Comparison of ENCODE assay signal across 7 cellular contexts in genomic region chr14:59576332-59577294, GRCh38. TPM values are rescaled to one million over a fixed set of nuclear protein-coding genes. Genes with fewer than 3 reads are reported as not detected.
DNase-seq lines count a peak whose midpoint lies in the region; ATAC-seq, FAIRE-seq and TF ChIP-seq lines count a peak whose summit lies in the region.

Gene CCDC175 (minus strand): TSS chr14:59576812. CDS start chr14:59576775, 37 bp downstream.

- DNase-seq in GM13977 (ENCODE audit: low spot score) (peak; percentile 84), NCI-H187 (lab: John Stamatoyannopoulos, UW) (peak; percentile 82 to 91), WERI-Rb-1 (peak; percentile 92), bronchial epithelial cell (ENCODE audit: low read depth) (peak; percentile 55), iris pigment epithelial cell (ENCODE audit: low read depth) (peak; percentile 81), smooth muscle cell of the brain vasculature (ENCODE audit: low read depth, low spot score) (peak; percentile 21)

- FAIRE-seq in bronchial epithelial cell (lab: Jason Lieb, UNC) = no peak

- peak; percentile 96 for ATAC-seq in HG02852 (IDR thresholded peaks at IDR 0.05; ENCODE audit: unreplicated experiment)

- TF ChIP-seq CTCF in GM13977 (IDR thresholded peaks at IDR 0.05; ENCODE audit: extremely low read depth, insufficient read depth, missing control alignments) (peak; percentile 87), WERI-Rb-1 (IDR thresholded peaks at IDR 0.05; ENCODE audit: low read depth, low read length) (peak; percentile 86), bronchial epithelial cell (IDR thresholded peaks at IDR 0.05; ENCODE audit: insufficient read depth, low read length, severe bottlenecking) (peak; percentile 82)

- H3K9me3 ChIP-seq in WERI-Rb-1 (ENCODE audit: severe bottlenecking) = no peaks in the 10 kb centered on the region

- H3K27ac ChIP-seq in WERI-Rb-1 = peak within 1 kb of the TSS; percentile 68

- in situ Hi-C loops in GM13977 (cut with MboI; ENCODE audit: low pct_unique_long_range_greater_than_20kb, low sequenced_read_pairs, unreplicated experiment) = no loop called here

- peak within 1 kb of the TSS; percentile 94 for H3K4me3 ChIP-seq in WERI-Rb-1 (ENCODE audit: low read depth, low read length)
- H3K4me3 ChIP-seq in bronchial epithelial cell (ENCODE audit: low read depth, low read length) = peak within 1 kb of the TSS; percentile 28

- H3K27me3 ChIP-seq in WERI-Rb-1 (ENCODE audit: insufficient read depth, low read depth, severe bottlenecking) (no peaks in the 10 kb centered on the region), bronchial epithelial cell (ENCODE audit: control insufficient read depth, insufficient read depth, low read length) (no peaks in the 10 kb centered on the region)

- H3K36me3 ChIP-seq in WERI-Rb-1 (no peaks in the 10 kb centered on the region), bronchial epithelial cell (ENCODE audit: control insufficient read depth, insufficient read depth, low read length) (no peaks in the 10 kb centered on the region)

RNA-seq across cellular contexts. Expression of gene CCDC175, which starts in this region (rescaled TPM):
- not detected in 2 replicates for total RNA-seq in bronchial epithelial cell

Comparison
In these comparisons a context has a peak if more than half of its experiments do, and no peak if none do; other contexts are left out.
1. Peak in every context shown above with its lines: DNase-seq, ATAC-seq, H3K4me3 ChIP-seq and H3K27ac ChIP-seq.
2. Peak in DNase-seq and H3K4me3 ChIP-seq in bronchial epithelial cell; RNA of the gene not detected or under 1 TPM.
3. DNase-seq: peak in every context shown above with its lines; median percentile 92 in WERI-Rb-1; 86 in NCI-H187; 84 in GM13977; 81 in iris pigment epithelial cell; 55 in bronchial epithelial cell; 21 in smooth muscle cell of the brain vasculature.